In genomic region chr21:46323227-46323709, GRCh38 we compare ENCODE assay signal across 8 cellular contexts. TPM values are rescaled to one million over a fixed set of nuclear protein-coding genes. Genes with fewer than 3 reads are reported as not detected.
DNase-seq lines count a peak whose midpoint lies in the region; ATAC-seq and TF ChIP-seq lines count a peak whose summit lies in the region.

No MANE protein-coding gene starts in this region.

- in situ Hi-C loops in GM23248 (cut with MboI), result no loop called here

- H3K4me1 ChIP-seq in GM23248 (ENCODE audit: insufficient read depth), result peaks cover 19% of the 10 kb centered on the region
- peaks cover 17% of the 10 kb centered on the region for H3K4me1 ChIP-seq in fibroblast of lung (ENCODE audit: control insufficient read depth, extremely low read depth, insufficient read depth, low read length)

- TF ChIP-seq CTCF in fibroblast of lung (conservative IDR thresholded peaks at IDR 0.05 in 1 of 2, IDR thresholded peaks at IDR 0.05 in 1 of 2; ENCODE audit: low read depth in 1 of 2, low read length in 2 of 2) (no peak), progenitor cell of endocrine pancreas (IDR thresholded peaks at IDR 0.05; ENCODE audit: unreplicated experiment) (no peak)

- H3K9me3 Mint-ChIP-seq in progenitor cell of endocrine pancreas (ENCODE audit: low read depth), result no peaks in the 10 kb centered on the region

- peak overlapping the region; percentile 88 for H3K4me3 Mint-ChIP-seq in progenitor cell of endocrine pancreas (ENCODE audit: low read depth)

- H3K27ac Mint-ChIP-seq in progenitor cell of endocrine pancreas, result peak overlapping the region; percentile 89

- H3K36me3 ChIP-seq in GM23248 (ENCODE audit: low read depth) (no peaks in the 10 kb centered on the region), SK-N-MC (ENCODE audit: insufficient read depth, low read length) (peaks cover 22% of the 10 kb centered on the region), fibroblast of lung (ENCODE audit: control insufficient read depth, insufficient read depth, low read length) (peaks cover 4% of the 10 kb centered on the region)

- peaks cover 13% of the 10 kb centered on the region for H3F3A ChIP-seq in GM23248 (ENCODE audit: insufficient read depth)

- H3K4me3 ChIP-seq in GM23248, result peak overlapping the region; percentile 91
- H3K4me3 ChIP-seq in SK-N-MC, result peak overlapping the region; percentile 97
- H3K4me3 ChIP-seq in fibroblast of lung (replicated peaks in 1 of 4; ENCODE audit: control extremely low read depth in 1 of 4, insufficient read depth in 1 of 4, low read depth in 3 of 4, low read length in 4 of 4), result peak overlapping the region; percentile 66 to 97 (median 94)

- H2AFZ ChIP-seq in GM23248 (peak overlapping the region; percentile 76), fibroblast of lung (ENCODE audit: low read length) (peak overlapping the region; percentile 81)

- 1 to 2% methylated on average over 33 of the region's 34 CpGs for WGBS in GM23248 (ENCODE audit: low coverage in 1 of 2, low lambda C conversion rate in 2 of 2, missing lambda C conversion rate in 2 of 2), 2 experiments

- H3K79me2 ChIP-seq in GM23248 (ENCODE audit: insufficient read depth) (peaks cover 74% of the 10 kb centered on the region), fibroblast of lung (ENCODE audit: control insufficient read depth, insufficient read depth, low read length) (peaks cover 62% of the 10 kb centered on the region)

- no peaks in the 10 kb centered on the region for H3K27me3 Mint-ChIP-seq in progenitor cell of endocrine pancreas

- H3K27me3 ChIP-seq in GM23248 (replicated peaks; ENCODE audit: insufficient read depth), result no peaks in the 10 kb centered on the region
- H3K27me3 ChIP-seq in fibroblast of lung (ENCODE audit: control insufficient read depth, insufficient read depth, low read length), result no peaks in the 10 kb centered on the region

- H3K9me2 ChIP-seq in GM23248 (ENCODE audit: insufficient read depth), result no peaks in the 10 kb centered on the region

- H3K4me1 Mint-ChIP-seq in progenitor cell of endocrine pancreas (ENCODE audit: low read depth), result peaks cover 31% of the 10 kb centered on the region

- peak overlapping the region; percentile 96 for H3K9ac ChIP-seq in GM23248
- peak overlapping the region; percentile 93 for H3K9ac ChIP-seq in SK-N-MC (ENCODE audit: insufficient read length)
- H3K9ac ChIP-seq in fibroblast of lung (ENCODE audit: insufficient read depth, low read length), result peak overlapping the region; percentile 82

- H3K36me3 Mint-ChIP-seq in progenitor cell of endocrine pancreas (ENCODE audit: insufficient read depth), result peaks cover 10% of the 10 kb centered on the region

- peak overlapping the region; percentile 42 for H3K27ac ChIP-seq in GM23248
- peak overlapping the region; percentile 86 for H3K27ac ChIP-seq in SK-N-MC
- peak overlapping the region; percentile 79 for H3K27ac ChIP-seq in fibroblast of lung (ENCODE audit: insufficient read depth, low read length)

- H3K9me3 ChIP-seq in GM23248 (ENCODE audit: low read depth) (no peaks in the 10 kb centered on the region), SK-N-MC (ENCODE audit: low read depth, low read length) (no peaks in the 10 kb centered on the region), fibroblast of lung (ENCODE audit: control insufficient read depth, insufficient read depth, low read depth, low read length) (no peaks in the 10 kb centered on the region)

- no peaks in the 10 kb centered on the region for H4K20me1 ChIP-seq in GM23248 (ENCODE audit: insufficient read depth)
- no peaks in the 10 kb centered on the region for H4K20me1 ChIP-seq in fibroblast of lung (ENCODE audit: control insufficient read depth, extremely low read depth, insufficient read depth, low read length)

- peak overlapping the region; percentile 81 for H3K4me2 ChIP-seq in GM23248 (ENCODE audit: unreplicated experiment)
- peak overlapping the region; percentile 96 for H3K4me2 ChIP-seq in fibroblast of lung (ENCODE audit: extremely low read depth, insufficient read depth, low read length)

- DNase-seq in ELF-1 (ENCODE audit: low read depth, low spot score) (peak; percentile 25), GM23248 (peak; percentile 60), SK-N-MC (ENCODE audit: low read depth, low spot score) (no peak), fibroblast of lung (ENCODE audit: low read depth in 2 of 2) (peak in 1 of 2 donors; percentile 6), progenitor cell of endocrine pancreas (ENCODE audit: low spot score, unreplicated experiment) (no peak), sciatic nerve (ENCODE audit: low spot score) (no peak), NCI-H2081 treated with DMSO at 0.1 percent for 48 hours (lab: John Stamatoyannopoulos, UW) (no peak)

- intact Hi-C loops in sciatic nerve (cut with DNase I), result no loop called here

- ATAC-seq in sciatic nerve, result no peak
- no peak for ATAC-seq in GM18858 (IDR thresholded peaks at IDR 0.05; ENCODE audit: unreplicated experiment)

RNA-seq across cellular contexts. Expression of gene C21orf58, which starts 0.4 kb away (rescaled TPM):
- total RNA-seq in GM23248 (2014; rRNA removed; shearing (Covaris generic)), result 4.2 and 7.0 TPM in 2 replicates
- polyA plus RNA-seq in GM23248 (2016; fragmentation: Nextera tagmentation; extraction: Ambion mirVana) (3.2 and 3.7 TPM in 2 replicates), fibroblast of lung (1.4 and 2.3 TPM in 2 replicates)
- total RNA-seq in fibroblast of lung (1.3 and 2.5 TPM in 2 replicates), progenitor cell of endocrine pancreas (28.6 and 31.5 TPM in 2 replicates), sciatic nerve (4.4 TPM)
- polyA plus RNA-seq in fibroblast of lung (2012), result 0.73 and 2.5 TPM in 2 replicates
- polyA minus RNA-seq in fibroblast of lung (ENCODE audit: low replicate concordance), result 3.1 and 4.3 TPM in 2 replicates

RNA-seq across cellular contexts. Expression of gene PCNT, which starts 0.7 kb away (rescaled TPM):
- 14.9 and 26.7 TPM in 2 replicates for total RNA-seq in GM23248 (2014; rRNA removed; shearing (Covaris generic))
- polyA plus RNA-seq in GM23248 (2016; fragmentation: Nextera tagmentation; extraction: Ambion mirVana), result 21.8 and 23.8 TPM in 2 replicates
- 15.7 and 26.1 TPM in 2 replicates for total RNA-seq in fibroblast of lung
- polyA plus RNA-seq in fibroblast of lung, result 7.4 and 11.1 TPM in 2 replicates
- polyA plus RNA-seq in fibroblast of lung (2012), result 9.9 and 12.6 TPM in 2 replicates
- 33.4 and 56.0 TPM in 2 replicates for polyA minus RNA-seq in fibroblast of lung (ENCODE audit: low replicate concordance)
- 47.2 and 53.3 TPM in 2 replicates for total RNA-seq in progenitor cell of endocrine pancreas
- total RNA-seq in sciatic nerve, result 41.9 TPM

RNA-seq across cellular contexts. Expression of gene YBEY, which starts 37.1 kb away (rescaled TPM):
- total RNA-seq in GM23248 (2014; rRNA removed; shearing (Covaris generic)), result 16.4 and 21.2 TPM in 2 replicates
- polyA plus RNA-seq in GM23248 (2016; fragmentation: Nextera tagmentation; extraction: Ambion mirVana) (17.5 and 19.1 TPM in 2 replicates), fibroblast of lung (18.6 and 22.5 TPM in 2 replicates)
- total RNA-seq in fibroblast of lung (15.9 and 23.6 TPM in 2 replicates), progenitor cell of endocrine pancreas (20.9 and 21.9 TPM in 2 replicates), sciatic nerve (12.7 TPM)
- polyA plus RNA-seq in fibroblast of lung (2012), result 16.1 and 16.9 TPM in 2 replicates
- 9.3 TPM in 1 of 2 replicates, not detected in the other for polyA minus RNA-seq in fibroblast of lung (ENCODE audit: low replicate concordance)

RNA-seq across cellular contexts. Expression of gene MCM3AP, which starts 37.9 kb away (rescaled TPM):
- total RNA-seq in GM23248 (2014; rRNA removed; shearing (Covaris generic)), result 56.1 and 64.1 TPM in 2 replicates
- 30.9 and 32.7 TPM in 2 replicates for polyA plus RNA-seq in GM23248 (2016; fragmentation: Nextera tagmentation; extraction: Ambion mirVana)
- 64.6 and 71.9 TPM in 2 replicates for total RNA-seq in fibroblast of lung
- polyA plus RNA-seq in fibroblast of lung, result 40.4 and 52.4 TPM in 2 replicates
- polyA plus RNA-seq in fibroblast of lung (2012), result 42.3 and 46.0 TPM in 2 replicates
- polyA minus RNA-seq in fibroblast of lung (ENCODE audit: low replicate concordance), result 60.8 and 91.0 TPM in 2 replicates
- total RNA-seq in progenitor cell of endocrine pancreas, result 131 and 136 TPM in 2 replicates
- 103 TPM for total RNA-seq in sciatic nerve

Comparison
In these comparisons a context has a peak if more than half of its experiments do, and no peak if none do; other contexts are left out.
1. DNase-seq: peak in ELF-1 (single experiment) and GM23248 (single experiment); none in SK-N-MC (single experiment), progenitor cell of endocrine pancreas (single experiment), sciatic nerve (single experiment) and NCI-H2081 treated with DMSO at 0.1 percent for 48 hours (single experiment).
2. Peak in every context shown above with its lines, with median percentiles within 50 percentile points of each other: H3K27ac ChIP-seq, H3K4me3 ChIP-seq and H3K9ac ChIP-seq.